ENCODE assay signal across 16 cellular contexts in the genomic region with DNA sequence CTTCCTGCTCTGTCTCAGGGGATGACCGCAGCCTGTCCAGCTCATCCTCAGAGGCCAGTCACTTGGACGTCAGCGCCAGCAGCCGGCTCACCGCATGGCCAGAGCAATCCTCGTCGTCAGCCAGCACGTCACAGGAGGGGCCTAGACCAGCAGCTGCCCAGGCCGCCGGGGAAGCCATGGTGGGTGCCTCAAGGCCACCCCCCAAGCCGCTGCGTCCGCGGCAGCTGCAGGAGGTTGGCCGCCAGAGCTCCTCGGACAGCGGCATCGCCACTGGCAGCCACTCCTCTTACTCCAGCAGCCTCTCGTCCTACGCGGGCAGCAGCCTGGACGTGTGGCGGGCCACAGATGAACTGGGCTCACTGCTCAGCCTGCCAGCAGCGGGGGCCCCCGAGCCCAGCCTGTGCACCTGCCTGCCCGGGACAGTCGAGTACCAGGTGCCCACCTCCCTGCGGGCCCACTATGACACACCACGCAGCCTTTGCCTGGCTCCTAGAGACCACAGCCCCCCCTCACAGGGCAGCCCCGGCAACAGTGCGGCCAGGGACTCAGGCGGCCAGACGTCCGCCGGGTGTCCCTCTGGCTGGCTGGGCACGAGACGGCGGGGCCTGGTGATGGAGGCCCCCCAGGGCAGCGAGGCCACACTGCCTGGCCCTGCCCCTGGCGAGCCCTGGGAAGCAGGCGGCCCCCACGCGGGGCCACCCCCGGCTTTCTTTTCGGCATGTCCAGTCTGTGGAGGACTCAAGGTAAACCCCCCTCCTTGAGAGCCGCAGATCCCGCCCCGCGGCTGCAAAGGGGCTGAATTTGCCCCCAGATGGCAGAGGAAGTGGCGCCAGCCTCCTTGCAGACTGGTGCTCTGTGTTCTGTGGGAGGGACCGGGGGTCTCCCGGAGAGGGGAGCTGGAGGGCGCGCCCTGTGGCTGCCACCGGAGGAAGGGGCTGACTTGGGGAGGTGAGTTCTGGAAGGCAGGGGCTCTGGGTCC. TPM values are rescaled to one million over a fixed set of nuclear protein-coding genes. Genes with fewer than 3 reads are reported as not detected.
DNase-seq lines count a peak whose midpoint lies in the region; ATAC-seq, FAIRE-seq and TF ChIP-seq lines count a peak whose summit lies in the region.
"Had no signal": no experiment of that assay in that cellular context is flagged by ENCODE, and none has a peak within 500 bp of the region (broad histone marks: within the 10 kb centered on the region; RNA-seq: fewer than 3 reads in every experiment).

No MANE protein-coding gene starts in this region.

- no peak for TF ChIP-seq RAD21 in H1 (IDR thresholded peaks at IDR 0.05 in 1 of 2, conservative IDR thresholded peaks at IDR 0.05 in 1 of 2; ENCODE audit: low read depth in 2 of 2, low read length in 2 of 2)

- H3K56ac ChIP-seq in H1 (replicated peaks; ENCODE audit: insufficient read length, low read depth, low read length) = no peak overlapping the region

- H3K9ac ChIP-seq in BLaER1 = no peak overlapping the region
- peak overlapping the region; percentile 64 for H3K9ac ChIP-seq in NT2/D1 (ENCODE audit: insufficient read length, low read depth)
- no peak overlapping the region for H3K9ac ChIP-seq in H1 (replicated peaks in 1 of 4; ENCODE audit: extremely low read depth in 1 of 4, low read depth in 3 of 4, low read length in 3 of 4)

- no peak for TF ChIP-seq CTCF in H1 (IDR thresholded peaks at IDR 0.05; ENCODE audit: control extremely low read depth in 1 of 3, insufficient read depth in 1 of 3, low read depth in 1 of 3, low read length in 3 of 3)
- TF ChIP-seq CTCF in prostate gland (IDR thresholded peaks at IDR 0.05) = no peak

- 84% methylated on average over 42 of the region's 55 CpGs; no CpG with 5 or more reads in 1 of the 2 experiments for WGBS in H1 (ENCODE audit: extremely low coverage in 1 of 2, insufficient coverage in 1 of 2, insufficient read length in 1 of 2, insufficient replicate concordance in 2 of 2, low coverage in 1 of 2, low lambda C conversion rate in 2 of 2, missing lambda C conversion rate in 1 of 2), 2 experiments
- 71% methylated on average over 35 of the region's 55 CpGs for WGBS in prostate gland

- TF ChIP-seq POLR2A in H1 (IDR thresholded peaks at IDR 0.05; ENCODE audit: control extremely low read depth in 1 of 2, low read depth in 2 of 2, low read length in 2 of 2) (no peak), prostate gland (IDR thresholded peaks at IDR 0.05) (no peak)

- no peak overlapping the region; the same call in 1 of the 2 replicates for H4K8ac ChIP-seq in H1 (ENCODE audit: extremely low read depth, insufficient read depth, low read length)

- no peak overlapping the region for H3K18ac ChIP-seq in H1 (ENCODE audit: extremely low read depth, low read length)

- H4K5ac ChIP-seq in H1 (ENCODE audit: insufficient read length, low read depth, low read length) = no peak overlapping the region

- ATAC-seq in HG03565 (IDR thresholded peaks at IDR 0.05; ENCODE audit: unreplicated experiment) = no peak

- H3K9me3 ChIP-seq in BLaER1 (no peaks in the 10 kb centered on the region), NT2/D1 (ENCODE audit: insufficient read depth, low read length) (no peaks in the 10 kb centered on the region), H1 (ENCODE audit: insufficient read depth in 2 of 2, low read depth in 1 of 2, low read length in 1 of 2) (no peaks in the 10 kb centered on the region), prostate gland (no peaks in the 10 kb centered on the region)

- H3K27me3 ChIP-seq in BLaER1 (peaks cover 27% of the 10 kb centered on the region; the same call in 1 of the 2 replicates), NT2/D1 (ENCODE audit: insufficient read depth, insufficient read length) (peaks cover 98% of the 10 kb centered on the region), H1 (replicated peaks in 1 of 4; ENCODE audit: control insufficient read depth in 3 of 4, extremely low read depth in 1 of 4, insufficient read depth in 3 of 4, low read length in 3 of 4) (peaks cover 49 to 95% (median 86%) of the 10 kb centered on the region in 4 experiments), prostate gland (replicated peaks; ENCODE audit: insufficient read depth) (no peaks in the 10 kb centered on the region)

- H2BK15ac ChIP-seq in H1 (ENCODE audit: low read length) = 0 out of 2 replicates have a peak overlapping the region, but pooled peaks have one; percentile 46

- FAIRE-seq in H1 (lab: Jason Lieb, UNC) = no peak
- FAIRE-seq: H54 had no signal

- no peaks in the 10 kb centered on the region for H3K36me3 ChIP-seq in BLaER1
- peaks cover 3% of the 10 kb centered on the region for H3K36me3 ChIP-seq in NT2/D1 (ENCODE audit: insufficient read depth, insufficient read length, low read length)
- no peaks in the 10 kb centered on the region for H3K36me3 ChIP-seq in H1 (ENCODE audit: control insufficient read depth in 2 of 4, insufficient read depth in 4 of 4, low read length in 3 of 4)
- H3K36me3 ChIP-seq in prostate gland = no peaks in the 10 kb centered on the region

- no peak overlapping the region for H2AFZ ChIP-seq in H1 (ENCODE audit: low read length)

- H2BK20ac ChIP-seq in H1 (ENCODE audit: low read length) = no peak overlapping the region

- H3K23me2 ChIP-seq in H1 (ENCODE audit: low read depth, low read length) = no peaks in the 10 kb centered on the region; the same call in 1 of the 2 replicates

- H3K27ac ChIP-seq in BLaER1 = no peak overlapping the region
- no peak overlapping the region for H3K27ac ChIP-seq in H1 (ENCODE audit: low read depth, low read length)
- H3K27ac ChIP-seq in prostate gland = no peak overlapping the region
- H3K27ac ChIP-seq: SK-N-MC had no signal

- H3K4me3 ChIP-seq in BLaER1 = no peak overlapping the region
- H3K4me3 ChIP-seq in NT2/D1 (ENCODE audit: insufficient read length, low read depth) = no peak overlapping the region
- H3K4me3 ChIP-seq in H1 (ENCODE audit: extremely low read depth in 1 of 4, insufficient read depth in 2 of 4, low read depth in 3 of 4, low read length in 4 of 4) = no peak overlapping the region
- no peak overlapping the region for H3K4me3 ChIP-seq in prostate gland
- H3K4me3 ChIP-seq: SK-N-MC had no signal

- no peak overlapping the region for H2BK12ac ChIP-seq in H1 (ENCODE audit: low read depth, low read length)

- H3K4me2 ChIP-seq in BLaER1 (peak overlapping the region; percentile 53), H1 (ENCODE audit: insufficient read depth in 1 of 2, low read depth in 2 of 2, low read length in 2 of 2) (no peak overlapping the region)

- no peaks in the 10 kb centered on the region for H3K79me2 ChIP-seq in H1 (ENCODE audit: control insufficient read depth in 1 of 2, insufficient read depth in 2 of 2, low read length in 2 of 2)

- no peak overlapping the region for H2BK120ac ChIP-seq in H1 (replicated peaks; ENCODE audit: low read depth, low read length)

- H3K4me1 ChIP-seq in BLaER1 = peaks cover 58% of the 10 kb centered on the region
- H3K4me1 ChIP-seq in NT2/D1 (ENCODE audit: insufficient read depth, insufficient read length) = peaks cover 46% of the 10 kb centered on the region
- peaks cover 0 to 22% (median 12%) of the 10 kb centered on the region in 4 experiments; a peak in 5 of 7 replicates for H3K4me1 ChIP-seq in H1 (replicated peaks in 1 of 4; ENCODE audit: control insufficient read depth in 3 of 4, insufficient read depth in 4 of 4, low read length in 3 of 4)
- H3K4me1 ChIP-seq in prostate gland (replicated peaks) = no peaks in the 10 kb centered on the region

- POLR2A ChIA-PET in H1 (lab: Charles Lee; ENCODE audit: partially characterized antibody) = interaction anchor here (1.4 to 2.0 kb wide), 4 partner anchors 10 to 27 kb away, joined by 3 to 5 read pairs (median 4); no protein-coding TSS in a partner anchor

- no peak overlapping the region for H4K91ac ChIP-seq in H1 (replicated peaks; ENCODE audit: insufficient read length, low read length)

- H4K20me1 ChIP-seq in BLaER1 (peaks cover 48% of the 10 kb centered on the region), H1 (replicated peaks in 1 of 2; ENCODE audit: control insufficient read depth in 1 of 2, insufficient read depth in 2 of 2, low read length in 2 of 2) (peaks cover 11 to 23% of the 10 kb centered on the region in 2 experiments)

- no peak overlapping the region for H2AK5ac ChIP-seq in H1 (ENCODE audit: low read depth, low read length)

- intact Hi-C loops in prostate gland (cut with DNase I) = no loop called here

- TF ChIP-seq EP300 in H1 (IDR thresholded peaks at IDR 0.05; ENCODE audit: borderline replicate concordance in 1 of 2, low read depth in 2 of 2, low read length in 2 of 2) = no peak

- DNase-seq in NT2/D1 (ENCODE audit: low read depth, low spot score) (no peak), H1 (ENCODE audit: low read depth in 1 of 2, low spot score in 2 of 2) (no peak), myocyte (ENCODE audit: low read depth) (peak; percentile 97), GOT3 (lab: John Stamatoyannopoulos, UW) (no peak), prostate gland (ENCODE audit: low spot score) (no peak)
- DNase-seq: AML-193, DMS53, HFFc6, Karpas-422, NCI-H1930, NCI-H446 treated with DMSO at 0.1 percent for 48 hours, PC-3 had no signal

- CTCF ChIA-PET in H1 (lab: Charles Lee; ENCODE audit: partially characterized antibody) = interaction anchor here (1.0 to 2.6 kb wide), 8 partner anchors 12 to 388 kb away, joined by 3 to 25 read pairs (median 6); no protein-coding TSS in a partner anchor

- no peaks in the 10 kb centered on the region for H3K79me1 ChIP-seq in H1 (ENCODE audit: low read depth, low read length)

- no peak overlapping the region for H3K14ac ChIP-seq in H1 (ENCODE audit: insufficient read length)

- H3K4ac ChIP-seq in H1 (replicated peaks; ENCODE audit: insufficient read length, low read depth, low read length) = no peak overlapping the region

- no peak overlapping the region for H2BK5ac ChIP-seq in H1 (ENCODE audit: low read depth, low read length)

- H3K23ac ChIP-seq in H1 (ENCODE audit: insufficient read length) = no peak overlapping the region

RNA-seq across cellular contexts. Expression of gene DOK7, which starts 29.9 kb away (rescaled TPM):
- total RNA-seq in H1 (2021; fragmentation: NEBNext Ultra II Directional; extraction: Animal tissue kit (Norgen Biotek cat#: 25700)) = not detected in 2 replicates
- 0.32 and 0.36 TPM in 2 replicates for polyA plus RNA-seq in H1 (2011; rRNA removed)
- polyA plus RNA-seq in H1 (2011; cell fraction: cytosol; rRNA removed) = 0.19 TPM
- polyA plus RNA-seq in H1 (2011; cell fraction: nucleus; rRNA removed) = 0.27 TPM
- polyA plus RNA-seq in H1 (2012, experiment 1 of 2) = 0.09 to 0.32 TPM (median 0.25 TPM) in 3 of 4 replicates, not detected in the other
- polyA plus RNA-seq in H1 (2012, experiment 2 of 2) = 0.09 TPM
- 0.14 TPM for polyA plus RNA-seq in H1 (2013, experiment 1 of 2)
- 0.13 TPM for polyA plus RNA-seq in H1 (2013, experiment 2 of 2)
- polyA minus RNA-seq in H1 (2011; rRNA and poly(A)+ RNA removed) = not detected in 2 replicates
- polyA minus RNA-seq in H1 (2011; cell fraction: cytosol; rRNA and poly(A)+ RNA removed) = not detected
- polyA minus RNA-seq in H1 (2011; cell fraction: nucleus; rRNA and poly(A)+ RNA removed) = not detected
- total RNA-seq in myocyte (112 and 228 TPM in 2 replicates), prostate gland (10 to 100 TPM in 1 of 2 donors, 1 to 10 TPM in 1; 8.2 to 16.4 TPM)
- polyA plus RNA-seq in myocyte (2012) = 86.3 TPM
- total RNA-seq: HFFc6 had no signal

RNA-seq across cellular contexts. Expression of gene LRPAP1, which starts 39.2 kb away (rescaled TPM):
- 101 and 106 TPM in 2 replicates for total RNA-seq in H1 (2021; fragmentation: NEBNext Ultra II Directional; extraction: Animal tissue kit (Norgen Biotek cat#: 25700))
- polyA plus RNA-seq in H1 (2011; rRNA removed) = 31.1 and 39.6 TPM in 2 replicates
- polyA plus RNA-seq in H1 (2011; cell fraction: cytosol; rRNA removed) = 80.4 TPM
- 79.1 TPM for polyA plus RNA-seq in H1 (2011; cell fraction: nucleus; rRNA removed)
- polyA plus RNA-seq in H1 (2012, experiment 1 of 2) = 76.1 to 129 TPM (median 105 TPM) in 4 replicates
- 55.3 TPM for polyA plus RNA-seq in H1 (2012, experiment 2 of 2)
- 89.8 TPM for polyA plus RNA-seq in H1 (2013, experiment 1 of 2)
- polyA plus RNA-seq in H1 (2013, experiment 2 of 2) = 106 TPM
- polyA minus RNA-seq in H1 (2011; rRNA and poly(A)+ RNA removed) = 31.4 and 55.9 TPM in 2 replicates
- polyA minus RNA-seq in H1 (2011; cell fraction: cytosol; rRNA and poly(A)+ RNA removed) = 47.0 TPM
- polyA minus RNA-seq in H1 (2011; cell fraction: nucleus; rRNA and poly(A)+ RNA removed) = 33.5 TPM
- total RNA-seq in myocyte (194 and 195 TPM in 2 replicates), prostate gland (100 to 1,000 TPM; 175 to 270 TPM)
- polyA plus RNA-seq in myocyte (2012) = 252 TPM

RNA-seq across cellular contexts. Expression of gene HGFAC, which starts 51.3 kb away (rescaled TPM):
- total RNA-seq in H1 (2021; fragmentation: NEBNext Ultra II Directional; extraction: Animal tissue kit (Norgen Biotek cat#: 25700)) = 0.15 TPM in 1 of 2 replicates, not detected in the other
- polyA plus RNA-seq in H1 (2011; rRNA removed) = 0.14 and 0.35 TPM in 2 replicates
- polyA plus RNA-seq in H1 (2011; cell fraction: cytosol; rRNA removed) = 0.34 TPM
- 2.4 TPM for polyA plus RNA-seq in H1 (2011; cell fraction: nucleus; rRNA removed)
- 0.60 TPM in 1 of 4 replicates, not detected in the others for polyA plus RNA-seq in H1 (2012, experiment 1 of 2)
- not detected for polyA plus RNA-seq in H1 (2012, experiment 2 of 2)
- polyA plus RNA-seq in H1 (2013, experiment 1 of 2) = 0.10 TPM
- polyA plus RNA-seq in H1 (2013, experiment 2 of 2) = 0.07 TPM
- not detected in 2 replicates for polyA minus RNA-seq in H1 (2011; rRNA and poly(A)+ RNA removed)
- polyA minus RNA-seq in H1 (2011; cell fraction: cytosol; rRNA and poly(A)+ RNA removed) = not detected
- not detected for polyA minus RNA-seq in H1 (2011; cell fraction: nucleus; rRNA and poly(A)+ RNA removed)
- 0.47 and 0.48 TPM in 2 replicates for total RNA-seq in myocyte
- polyA plus RNA-seq in myocyte (2012) = 1.3 TPM
- 1 to 10 TPM in 1 of 2 donors, under 1 TPM in 1; 0.27 to 1.9 TPM for total RNA-seq in prostate gland
